ENCODE assay signal across 8 cellular contexts in the genomic region with DNA sequence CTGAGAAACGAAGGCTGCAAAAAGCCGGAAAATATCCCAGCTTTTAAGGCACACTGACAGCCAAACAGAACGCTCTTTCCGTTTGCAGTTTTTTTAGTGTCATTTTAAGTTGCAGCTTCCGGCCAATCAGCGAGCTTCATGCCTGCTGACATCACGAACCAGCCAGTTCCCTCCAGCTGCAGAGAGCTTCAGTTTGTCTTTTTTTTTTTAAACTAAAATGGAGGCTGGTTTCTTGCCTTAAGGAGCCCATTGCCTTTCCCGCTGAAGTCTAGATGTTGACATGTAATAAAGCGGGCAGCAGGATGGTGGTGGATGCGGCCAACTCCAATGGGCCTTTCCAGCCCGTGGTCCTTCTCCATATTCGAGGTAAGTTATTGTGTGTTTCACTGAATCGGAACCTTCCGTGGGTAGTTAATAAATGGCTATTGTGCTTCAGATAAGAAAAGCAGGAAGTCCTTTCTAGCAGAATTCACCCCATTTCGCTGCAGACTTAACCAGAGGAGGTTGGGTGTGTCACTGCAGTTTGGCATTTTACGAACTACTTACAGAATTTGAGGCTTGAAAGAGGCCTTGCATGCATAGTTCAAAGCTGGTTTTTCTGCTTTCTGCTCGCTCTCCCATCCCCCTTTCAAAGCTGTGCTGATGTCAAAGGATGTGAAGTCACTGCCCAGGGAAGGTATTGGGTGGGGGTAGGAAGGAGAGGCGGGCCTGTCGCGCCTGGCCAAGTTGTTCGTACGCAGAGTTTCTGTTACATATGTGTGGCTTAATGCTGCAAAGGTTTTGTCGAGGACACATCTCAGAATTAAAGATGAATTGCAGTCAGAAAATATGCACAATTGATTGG. TPM values are rescaled to one million over a fixed set of nuclear protein-coding genes. Genes with fewer than 3 reads are reported as not detected.
DNase-seq lines count a peak whose midpoint lies in the region; ATAC-seq and TF ChIP-seq lines count a peak whose summit lies in the region.

No MANE protein-coding gene starts in this region.

- H3K9me3 Mint-ChIP-seq in WTC11 (no peaks in the 10 kb centered on the region), immature natural killer cell (no peaks in the 10 kb centered on the region)

- no peaks in the 10 kb centered on the region for H3K9me3 ChIP-seq in smooth muscle cell (replicated peaks; ENCODE audit: low read depth)

- no peaks in the 10 kb centered on the region for H3K27me3 ChIP-seq in smooth muscle cell (ENCODE audit: low read depth)

- H3K4me1 Mint-ChIP-seq in WTC11 = peaks cover 33% of the 10 kb centered on the region
- peaks cover 60 to 74% of the 10 kb centered on the region in 2 donors for H3K4me1 Mint-ChIP-seq in immature natural killer cell

- peaks cover 46% of the 10 kb centered on the region for H3K79me2 ChIP-seq in smooth muscle cell (ENCODE audit: low read depth)

- peak overlapping the region; percentile 87 for H3K4me3 Mint-ChIP-seq in WTC11
- H3K4me3 Mint-ChIP-seq in immature natural killer cell = peak overlapping the region; percentile 92 to 99 (median 94)

- no peak for TF ChIP-seq CTCF in AG10803 (conservative IDR thresholded peaks at IDR 0.05; ENCODE audit: low read length)
- TF ChIP-seq CTCF in WTC11 (IDR thresholded peaks at IDR 0.05) = no peak
- TF ChIP-seq CTCF in smooth muscle cell (IDR thresholded peaks at IDR 0.05; ENCODE audit: borderline replicate concordance, insufficient read depth, poor library complexity, severe bottlenecking) = no peak

- peak overlapping the region; percentile 94 for H2AFZ ChIP-seq in smooth muscle cell (ENCODE audit: low read depth)

- H3K4me3 ChIP-seq in AG10803 (ENCODE audit: low read length) (peak overlapping the region; percentile 94), smooth muscle cell (peak overlapping the region; percentile 89)

- CTCF ChIA-PET in WTC11 (lab: Charles Lee) = interaction anchor here (0.6 to 3.7 kb wide), 9 partner anchors 10 to 102 kb away, joined by 3 to 38 read pairs (median 4); a partner anchor contains a TSS

- WGBS in smooth muscle cell (ENCODE audit: low lambda C conversion rate) = under 1% methylated on average over 23 of the region's 23 CpGs

- peaks cover 39% of the 10 kb centered on the region for H4K20me1 ChIP-seq in smooth muscle cell (ENCODE audit: low read depth)

- H3F3A ChIP-seq in smooth muscle cell (ENCODE audit: low read depth) = no peaks in the 10 kb centered on the region

- H3K36me3 ChIP-seq in smooth muscle cell (ENCODE audit: low read depth) = no peaks in the 10 kb centered on the region

- POLR2A ChIA-PET in WTC11 (lab: Charles Lee) = interaction anchor here (0.6 to 1.5 kb wide), 13 partner anchors 9 to 234 kb away, joined by 3 to 10 read pairs (median 3); no protein-coding TSS in a partner anchor

- ATAC-seq in GM19025 (IDR thresholded peaks at IDR 0.05; ENCODE audit: low read depth, unreplicated experiment) = peak; percentile 84
- ATAC-seq in HG03196 (IDR thresholded peaks at IDR 0.05; ENCODE audit: unreplicated experiment) = peak; percentile 85
- ATAC-seq in WTC11 = peak; percentile 79

- H3K9ac ChIP-seq in smooth muscle cell (ENCODE audit: low read depth) = peak overlapping the region; percentile 99

- H3K27ac ChIP-seq in caudate nucleus (ENCODE audit: low read depth, low read length) = peak overlapping the region; percentile 98
- peak overlapping the region; percentile 100 for H3K27ac ChIP-seq in smooth muscle cell (ENCODE audit: low read depth)

- H3K4me2 ChIP-seq in smooth muscle cell = peak overlapping the region; percentile 92

- no peaks in the 10 kb centered on the region for H3K27me3 Mint-ChIP-seq in WTC11 (ENCODE audit: low read depth)
- peaks cover 11 to 26% (median 24%) of the 10 kb centered on the region in 3 donors for H3K27me3 Mint-ChIP-seq in immature natural killer cell (ENCODE audit: low read depth in 3 of 3)

- DNase-seq in AG10803 (ENCODE audit: low read depth) (peak; percentile 93), NCI-H2227 treated with DMSO at 0.1 percent for 48 hours (lab: John Stamatoyannopoulos, UW) (peak; percentile 92), WTC11 (ENCODE audit: low spot score) (peak; percentile 76), caudate nucleus (lab: John Stamatoyannopoulos, UW) (peak in 60 of 61 donors; percentile 37 to 93 (median 80)), immature natural killer cell (peak; percentile 90 to 93 (median 91)), smooth muscle cell (lab: John Stamatoyannopoulos, UW; ENCODE audit: unreplicated experiment) (peak; percentile 61)

- peaks cover 30% of the 10 kb centered on the region for H3K4me1 ChIP-seq in smooth muscle cell (ENCODE audit: low read depth)

- H3K36me3 Mint-ChIP-seq in WTC11 (no peaks in the 10 kb centered on the region), immature natural killer cell (peaks cover 11 to 18% (median 16%) of the 10 kb centered on the region in 3 donors)

- H3K27ac Mint-ChIP-seq in WTC11 (peak overlapping the region; percentile 100), immature natural killer cell (peak overlapping the region; percentile 99 to 100 (median 99))

TF ChIP-seq in WTC11, 78 proteins besides CTCF, POLR2A, EP300 and RAD21 (continues in another document):
- TF ChIP-seq, protein P1, sequence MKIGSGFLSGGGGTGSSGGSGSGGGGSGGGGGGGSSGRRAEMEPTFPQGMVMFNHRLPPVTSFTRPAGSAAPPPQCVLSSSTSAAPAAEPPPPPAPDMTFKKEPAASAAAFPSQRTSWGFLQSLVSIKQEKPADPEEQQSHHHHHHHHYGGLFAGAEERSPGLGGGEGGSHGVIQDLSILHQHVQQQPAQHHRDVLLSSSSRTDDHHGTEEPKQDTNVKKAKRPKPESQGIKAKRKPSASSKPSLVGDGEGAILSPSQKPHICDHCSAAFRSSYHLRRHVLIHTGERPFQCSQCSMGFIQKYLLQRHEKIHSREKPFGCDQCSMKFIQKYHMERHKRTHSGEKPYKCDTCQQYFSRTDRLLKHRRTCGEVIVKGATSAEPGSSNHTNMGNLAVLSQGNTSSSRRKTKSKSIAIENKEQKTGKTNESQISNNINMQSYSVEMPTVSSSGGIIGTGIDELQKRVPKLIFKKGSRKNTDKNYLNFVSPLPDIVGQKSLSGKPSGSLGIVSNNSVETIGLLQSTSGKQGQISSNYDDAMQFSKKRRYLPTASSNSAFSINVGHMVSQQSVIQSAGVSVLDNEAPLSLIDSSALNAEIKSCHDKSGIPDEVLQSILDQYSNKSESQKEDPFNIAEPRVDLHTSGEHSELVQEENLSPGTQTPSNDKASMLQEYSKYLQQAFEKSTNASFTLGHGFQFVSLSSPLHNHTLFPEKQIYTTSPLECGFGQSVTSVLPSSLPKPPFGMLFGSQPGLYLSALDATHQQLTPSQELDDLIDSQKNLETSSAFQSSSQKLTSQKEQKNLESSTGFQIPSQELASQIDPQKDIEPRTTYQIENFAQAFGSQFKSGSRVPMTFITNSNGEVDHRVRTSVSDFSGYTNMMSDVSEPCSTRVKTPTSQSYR (CRISPR knock-in tag; IDR thresholded peaks at IDR 0.05) = peak; percentile 74; the same call in 1 of the 2 replicates
- TF ChIP-seq CREM (CRISPR knock-in tag; IDR thresholded peaks at IDR 0.05) = peak; percentile 71
- TF ChIP-seq, protein P2, sequence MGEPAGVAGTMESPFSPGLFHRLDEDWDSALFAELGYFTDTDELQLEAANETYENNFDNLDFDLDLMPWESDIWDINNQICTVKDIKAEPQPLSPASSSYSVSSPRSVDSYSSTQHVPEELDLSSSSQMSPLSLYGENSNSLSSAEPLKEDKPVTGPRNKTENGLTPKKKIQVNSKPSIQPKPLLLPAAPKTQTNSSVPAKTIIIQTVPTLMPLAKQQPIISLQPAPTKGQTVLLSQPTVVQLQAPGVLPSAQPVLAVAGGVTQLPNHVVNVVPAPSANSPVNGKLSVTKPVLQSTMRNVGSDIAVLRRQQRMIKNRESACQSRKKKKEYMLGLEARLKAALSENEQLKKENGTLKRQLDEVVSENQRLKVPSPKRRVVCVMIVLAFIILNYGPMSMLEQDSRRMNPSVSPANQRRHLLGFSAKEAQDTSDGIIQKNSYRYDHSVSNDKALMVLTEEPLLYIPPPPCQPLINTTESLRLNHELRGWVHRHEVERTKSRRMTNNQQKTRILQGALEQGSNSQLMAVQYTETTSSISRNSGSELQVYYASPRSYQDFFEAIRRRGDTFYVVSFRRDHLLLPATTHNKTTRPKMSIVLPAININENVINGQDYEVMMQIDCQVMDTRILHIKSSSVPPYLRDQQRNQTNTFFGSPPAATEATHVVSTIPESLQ (CRISPR knock-in tag; IDR thresholded peaks at IDR 0.05) = no peak
- TF ChIP-seq, protein P3, sequence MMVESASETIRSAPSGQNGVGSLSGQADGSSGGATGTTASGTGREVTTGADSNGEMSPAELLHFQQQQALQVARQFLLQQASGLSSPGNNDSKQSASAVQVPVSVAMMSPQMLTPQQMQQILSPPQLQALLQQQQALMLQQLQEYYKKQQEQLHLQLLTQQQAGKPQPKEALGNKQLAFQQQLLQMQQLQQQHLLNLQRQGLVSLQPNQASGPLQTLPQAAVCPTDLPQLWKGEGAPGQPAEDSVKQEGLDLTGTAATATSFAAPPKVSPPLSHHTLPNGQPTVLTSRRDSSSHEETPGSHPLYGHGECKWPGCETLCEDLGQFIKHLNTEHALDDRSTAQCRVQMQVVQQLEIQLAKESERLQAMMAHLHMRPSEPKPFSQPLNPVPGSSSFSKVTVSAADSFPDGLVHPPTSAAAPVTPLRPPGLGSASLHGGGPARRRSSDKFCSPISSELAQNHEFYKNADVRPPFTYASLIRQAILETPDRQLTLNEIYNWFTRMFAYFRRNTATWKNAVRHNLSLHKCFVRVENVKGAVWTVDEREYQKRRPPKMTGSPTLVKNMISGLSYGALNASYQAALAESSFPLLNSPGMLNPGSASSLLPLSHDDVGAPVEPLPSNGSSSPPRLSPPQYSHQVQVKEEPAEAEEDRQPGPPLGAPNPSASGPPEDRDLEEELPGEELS (CRISPR knock-in tag; IDR thresholded peaks at IDR 0.05) = 0 out of 2 replicates have a peak, but pooled peaks have one; percentile 20
- TF ChIP-seq, protein P4, sequence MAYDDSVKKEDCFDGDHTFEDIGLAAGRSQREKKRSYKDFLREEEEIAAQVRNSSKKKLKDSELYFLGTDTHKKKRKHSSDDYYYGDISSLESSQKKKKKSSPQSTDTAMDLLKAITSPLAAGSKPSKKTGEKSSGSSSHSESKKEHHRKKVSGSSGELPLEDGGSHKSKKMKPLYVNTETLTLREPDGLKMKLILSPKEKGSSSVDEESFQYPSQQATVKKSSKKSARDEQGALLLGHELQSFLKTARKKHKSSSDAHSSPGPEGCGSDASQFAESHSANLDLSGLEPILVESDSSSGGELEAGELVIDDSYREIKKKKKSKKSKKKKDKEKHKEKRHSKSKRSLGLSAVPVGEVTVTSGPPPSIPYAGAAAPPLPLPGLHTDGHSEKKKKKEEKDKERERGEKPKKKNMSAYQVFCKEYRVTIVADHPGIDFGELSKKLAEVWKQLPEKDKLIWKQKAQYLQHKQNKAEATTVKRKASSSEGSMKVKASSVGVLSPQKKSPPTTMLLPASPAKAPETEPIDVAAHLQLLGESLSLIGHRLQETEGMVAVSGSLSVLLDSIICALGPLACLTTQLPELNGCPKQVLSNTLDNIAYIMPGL (CRISPR knock-in tag; IDR thresholded peaks at IDR 0.05) = peak; percentile 66; the same call in 1 of the 2 replicates

RNA-seq across cellular contexts. Expression of a gene that starts 48.4 kb away (rescaled TPM):
- 89.9 to 105 TPM (median 99.9 TPM) in 3 replicates for total RNA-seq in WTC11 (2021)
- 100 to 1,000 TPM; 214 to 250 (median 236) TPM for polyA plus RNA-seq in immature natural killer cell
- 92.7 and 118 TPM in 2 replicates for total RNA-seq in smooth muscle cell
- polyA plus RNA-seq in smooth muscle cell = 63.6 and 65.6 TPM in 2 replicates

Comparison
In these comparisons a context has a peak if more than half of its experiments do, and no peak if none do; other contexts are left out.
1. Peak in every context shown above with its lines: DNase-seq, ATAC-seq, H3K4me3 ChIP-seq and H3K27ac ChIP-seq.